ENCODE assay signal across 7 cellular contexts in the genomic region with DNA sequence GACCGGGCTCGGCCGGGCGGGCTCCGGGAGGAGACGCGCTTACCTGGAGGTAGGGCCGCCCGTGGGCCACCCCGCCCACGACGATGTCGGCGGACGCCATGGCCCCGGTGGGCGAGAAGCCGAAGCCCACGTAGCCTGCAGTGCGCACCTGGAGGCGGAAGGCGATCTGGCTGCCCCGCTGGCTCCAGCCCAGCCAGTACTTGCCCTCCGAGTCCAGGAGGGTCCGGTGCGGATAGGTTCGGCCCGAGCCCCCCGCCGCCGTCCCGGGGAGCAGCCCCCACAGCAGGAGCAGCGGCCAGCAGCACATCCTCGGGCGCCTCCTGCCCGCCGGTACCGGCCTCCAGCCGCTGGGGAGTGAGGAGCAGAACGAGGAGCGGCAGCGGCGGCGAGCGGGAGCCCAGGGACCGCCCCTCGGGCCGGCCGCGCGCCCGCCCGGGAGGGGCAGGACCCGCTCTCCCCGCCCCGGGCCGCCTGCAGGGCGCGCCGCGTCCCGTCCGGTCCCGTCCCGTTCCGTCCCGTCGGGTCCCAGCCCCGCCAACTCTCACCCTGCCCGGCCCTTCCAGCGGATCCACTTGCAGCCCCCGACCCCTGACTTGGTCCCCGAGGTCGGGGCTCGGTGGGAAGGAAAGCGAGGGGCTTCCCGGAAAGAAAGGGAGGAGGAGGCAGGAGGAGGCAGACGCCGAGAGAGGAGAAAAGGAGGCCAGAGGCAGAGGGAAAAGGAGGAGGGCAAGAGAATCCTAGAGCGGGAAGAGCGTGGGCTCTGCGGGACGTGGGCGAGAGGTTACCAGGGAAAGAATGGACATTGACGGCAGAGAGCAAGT. TPM values are rescaled to one million over a fixed set of nuclear protein-coding genes. Genes with fewer than 3 reads are reported as not detected.
DNase-seq lines count a peak whose midpoint lies in the region; ATAC-seq, FAIRE-seq and TF ChIP-seq lines count a peak whose summit lies in the region.

A gene (minus strand): TSS at position 356 of the 821 bp plus-strand sequence. CDS start 49 bp downstream, at position 307.

- TF ChIP-seq EP300 in HepG2 (IDR thresholded peaks at IDR 0.05; ENCODE audit: low read depth in 2 of 2, low read length in 2 of 2) (no peak), HepG2 (CRISPR knock-in tag; IDR thresholded peaks at IDR 0.05; ENCODE audit: borderline replicate concordance) (no peak)

- H3K9me3 Mint-ChIP-seq in H9: no peaks in the 10 kb centered on the region

- H3K79me1 ChIP-seq in H9 (ENCODE audit: insufficient read depth, low read depth, low read length, poor library complexity, severe bottlenecking): no peaks in the 10 kb centered on the region

- no peak within 1 kb of the TSS for H2BK15ac ChIP-seq in H9 (ENCODE audit: low read depth, low read length)

- peak within 1 kb of the TSS; percentile 86 for H3K18ac ChIP-seq in H9 (ENCODE audit: insufficient read length, low read depth, low read length)

- POLR2A ChIA-PET in HepG2 (lab: Yijun Ruan, JAX): no interaction called here

- no peak within 1 kb of the TSS for H3K56ac ChIP-seq in H9 (ENCODE audit: insufficient read length, low read depth, low read length)

- no peak for TF ChIP-seq RAD21 in HepG2 (CRISPR knock-in tag; IDR thresholded peaks at IDR 0.05)

- no peak within 1 kb of the TSS for H3K4ac ChIP-seq in H9 (ENCODE audit: low read depth, low read length)

- no peaks in the 10 kb centered on the region; the same call in 1 of the 2 replicates for H3K4me1 ChIP-seq in H9 (ENCODE audit: insufficient read depth, low read length)
- H3K4me1 ChIP-seq in HepG2 (ENCODE audit: insufficient read depth, low read length): peaks cover 12% of the 10 kb centered on the region

- H3K27me3 Mint-ChIP-seq in H9 (ENCODE audit: low read depth): peaks cover 75% of the 10 kb centered on the region

- peak; percentile 96 for ATAC-seq in HepG2

- no peak within 1 kb of the TSS for H2BK20ac ChIP-seq in H9 (ENCODE audit: low read depth, low read length, poor library complexity, severe bottlenecking)

- H3K36me3 Mint-ChIP-seq in H9 (ENCODE audit: insufficient read depth in 1 of 3, low read depth in 3 of 3): no peaks in the 10 kb centered on the region

- CTCF ChIA-PET in HepG2 (lab: Yijun Ruan, JAX; ENCODE audit: low intra/inter-chr PET ratio, low total read pairs): interaction anchor here (1.3 kb wide), 1 partner anchor 121 kb away, joined by 3 read pairs; no protein-coding TSS in a partner anchor

- H2BK12ac ChIP-seq in H9 (ENCODE audit: insufficient read length, low read depth, low read length): no peak within 1 kb of the TSS

- H4K20me1 ChIP-seq in H9 (ENCODE audit: control insufficient read depth, insufficient read depth, insufficient read length) (no peaks in the 10 kb centered on the region), HepG2 (ENCODE audit: insufficient read depth, low read length) (no peaks in the 10 kb centered on the region)

- H4K91ac ChIP-seq in H9 (ENCODE audit: insufficient read length, low read depth, low read length): no peak within 1 kb of the TSS

- no peak within 1 kb of the TSS for H4K5ac ChIP-seq in H9 (ENCODE audit: insufficient read length, low read depth, low read length)

- no peak within 1 kb of the TSS for H2BK5ac ChIP-seq in H9 (ENCODE audit: insufficient read length, low read length)

- H2AK5ac ChIP-seq in H9 (ENCODE audit: insufficient read length, low read length): no peak within 1 kb of the TSS

- H3K4me3 ChIP-seq in GM12875 (ENCODE audit: low read depth, low read length): peak within 1 kb of the TSS; percentile 54
- H3K4me3 ChIP-seq in coronary artery: peak within 1 kb of the TSS; percentile 75
- H3K4me3 ChIP-seq in HepG2 (replicated peaks in 1 of 3; ENCODE audit: insufficient read depth in 1 of 3, low read depth in 2 of 3, low read length in 3 of 3): peak within 1 kb of the TSS; percentile 60 to 74 (median 62)

- no peak within 1 kb of the TSS for H4K8ac ChIP-seq in H9 (replicated peaks; ENCODE audit: insufficient read length, low read depth, low read length)

- no TSS peak for BruUV-seq in HepG2 (replicated peaks; lab: Mats Ljungman, UMichigan)

- H3K79me2 ChIP-seq in H9 (ENCODE audit: insufficient read depth, low read length) (no peaks in the 10 kb centered on the region), HepG2 (ENCODE audit: insufficient read depth, low read length) (no peaks in the 10 kb centered on the region)

- no peak within 1 kb of the TSS for H3K27ac Mint-ChIP-seq in H9

- H3K4me3 Mint-ChIP-seq in H9: peak within 1 kb of the TSS; percentile 75 to 88

- no peaks in the 10 kb centered on the region for H3K9me3 ChIP-seq in H9 (ENCODE audit: control insufficient read depth, low read depth, low read length)
- no peaks in the 10 kb centered on the region for H3K9me3 ChIP-seq in HepG2 (ENCODE audit: low read length)

- TF ChIP-seq POLR2A in HepG2 (IDR thresholded peaks at IDR 0.05; ENCODE audit: insufficient read depth in 1 of 2, low read depth in 2 of 2, low read length in 2 of 2): no peak

- WGBS in H9 (ENCODE audit: extremely low coverage, insufficient read length, low lambda C conversion rate): no CpG with 5 or more reads among the region's 85 CpGs
- 4% methylated on average over 32 of the region's 85 CpGs for WGBS in HepG2 (ENCODE audit: low lambda C conversion rate)

- DNase-seq in H9: peak; percentile 59
- peak; percentile 32 for DNase-seq in NCI-H146 treated with DMSO at 0.1 percent for 48 hours (lab: John Stamatoyannopoulos, UW; ENCODE audit: unreplicated experiment)
- no peak for DNase-seq in coronary artery (ENCODE audit: low spot score)
- no peak for DNase-seq in HepG2 (ENCODE audit: low spot score)
- DNase-seq in stromal cell of bone marrow (ENCODE audit: low read depth): peak; percentile 39
- DNase-seq in NCI-H187 treated with DMSO at 0.1 percent for 48 hours (lab: John Stamatoyannopoulos, UW): no peak

- peaks cover 12% of the 10 kb centered on the region for H3K23me2 ChIP-seq in H9 (ENCODE audit: insufficient read length, low read depth, low read length, poor library complexity, severe bottlenecking)

- H3K36me3 ChIP-seq in HepG2 (replicated peaks in 1 of 2; ENCODE audit: control insufficient read depth in 1 of 2, insufficient read depth in 2 of 2, low read length in 2 of 2): no peaks in the 10 kb centered on the region

- intact Hi-C loops in HepG2 (cut with micrococcal nuclease; ENCODE audit: unreplicated experiment): loop anchor here (5.0 kb wide), 1 partner anchor 81 kb away; no protein-coding TSS in a partner anchor

- H2BK120ac ChIP-seq in H9 (ENCODE audit: low read depth, low read length, poor library complexity, severe bottlenecking): no peak within 1 kb of the TSS

- no peak for TF ChIP-seq CTCF in GM12875 (IDR thresholded peaks at IDR 0.05; ENCODE audit: borderline replicate concordance, insufficient read depth, low read depth, low read length)
- TF ChIP-seq CTCF in H9 (conservative IDR thresholded peaks at IDR 0.05): no peak; the same call in 2 of the 3 replicates
- TF ChIP-seq CTCF in coronary artery (IDR thresholded peaks at IDR 0.05): no peak
- TF ChIP-seq CTCF in HepG2 (CRISPR knock-in tag; IDR thresholded peaks at IDR 0.05): no peak; the same call in 1 of the 2 replicates

- no peak within 1 kb of the TSS for H3K27ac ChIP-seq in H9 (ENCODE audit: insufficient read length, low read depth, low read length)
- H3K27ac ChIP-seq in coronary artery: no peak within 1 kb of the TSS
- no peak within 1 kb of the TSS for H3K27ac ChIP-seq in HepG2 (ENCODE audit: extremely low read length, insufficient read depth, low read length)

- FAIRE-seq in HepG2 (lab: Jason Lieb, UNC): no peak

- H3K4me2 ChIP-seq in H9 (ENCODE audit: insufficient read depth, insufficient read length, low read length) (peak within 1 kb of the TSS; percentile 98), HepG2 (ENCODE audit: low read depth, low read length) (peak within 1 kb of the TSS; percentile 84)

- H3K27me3 ChIP-seq in H9 (ENCODE audit: insufficient read depth, low read length) (peaks cover 21% of the 10 kb centered on the region), HepG2 (ENCODE audit: control insufficient read depth in 1 of 2, insufficient read depth in 2 of 2, low read length in 2 of 2) (peaks cover 14 to 38% of the 10 kb centered on the region in 2 experiments)

- H3K9ac ChIP-seq in H9 (ENCODE audit: extremely low read depth, insufficient read length, low read length) (peak within 1 kb of the TSS; percentile 4), HepG2 (ENCODE audit: insufficient read depth, low read depth, low read length) (no peak within 1 kb of the TSS)

- in situ Hi-C loops in HepG2 (cut with HindIII; ENCODE audit: extremely low pct_ligation_motif_present, low pct_unique_long_range_greater_than_20kb): no loop called here

- no peak within 1 kb of the TSS for H3T11ph ChIP-seq in H9 (ENCODE audit: low read length)

- H3K23ac ChIP-seq in H9 (ENCODE audit: insufficient read length, low read depth, low read length): no peak within 1 kb of the TSS

- H2AFZ ChIP-seq in H9 (ENCODE audit: low read length) (peak within 1 kb of the TSS; percentile 63), HepG2 (ENCODE audit: low read length) (peak within 1 kb of the TSS; percentile 0)

- H3K4me1 Mint-ChIP-seq in H9: peaks cover 8 to 20% of the 10 kb centered on the region in 2 experiments; a peak in 2 of 4 replicates

- H3K14ac ChIP-seq in H9 (ENCODE audit: insufficient read depth, low read length): peak within 1 kb of the TSS; percentile 90

RNA-seq across cellular contexts. Expression of the gene that starts here (rescaled TPM):
- total RNA-seq in H9 (2021) (2.3 and 2.5 TPM in 2 replicates), HepG2 (2016; rRNA removed; fragmentation: Illumina TruSeq; extraction: Trizol) (not detected in 2 replicates)
- not detected in 2 replicates for total RNA-seq in HepG2 (2016; cell fraction: cytosol; rRNA removed; fragmentation: Illumina TruSeq; extraction: Trizol; ENCODE audit: low read depth)
- not detected in 2 replicates for total RNA-seq in HepG2 (2016; cell fraction: insoluble cytoplasmic fraction; rRNA removed; fragmentation: Illumina TruSeq; extraction: Trizol)
- not detected in 2 replicates for total RNA-seq in HepG2 (2016; cell fraction: membrane; rRNA removed; fragmentation: Illumina TruSeq; extraction: Trizol)
- not detected in 2 replicates for total RNA-seq in HepG2 (2016; cell fraction: nucleus; rRNA removed; fragmentation: Illumina TruSeq; extraction: Trizol)
- polyA plus RNA-seq in HepG2 (2011; rRNA removed): 0.03 TPM in 1 of 2 replicates, not detected in the other
- 0.01 TPM in 1 of 2 replicates, not detected in the other for polyA plus RNA-seq in HepG2 (2011; cell fraction: cytosol; rRNA removed)
- polyA plus RNA-seq in HepG2 (2011; cell fraction: nucleus; rRNA removed): not detected in 2 replicates
- polyA plus RNA-seq in HepG2 (2012): not detected in 2 replicates
- not detected in 2 replicates for polyA plus RNA-seq in HepG2 (2016; cell fraction: cytosol; fragmentation: Illumina TruSeq; extraction: Trizol; ENCODE audit: low read depth)
- polyA plus RNA-seq in HepG2 (2016; cell fraction: insoluble cytoplasmic fraction; fragmentation: Illumina TruSeq; extraction: Trizol; ENCODE audit: low read depth): not detected in 2 replicates
- polyA plus RNA-seq in HepG2 (2016; cell fraction: membrane; fragmentation: Illumina TruSeq; extraction: Trizol; ENCODE audit: low read depth): not detected in 2 replicates
- not detected in 2 replicates for polyA plus RNA-seq in HepG2 (2016; cell fraction: nucleus; fragmentation: Illumina TruSeq; extraction: Trizol; ENCODE audit: insufficient read depth, low read depth)
- not detected in 2 replicates for polyA minus RNA-seq in HepG2 (2011; rRNA and poly(A)+ RNA removed; ENCODE audit: low replicate concordance)
- not detected in 2 replicates for polyA minus RNA-seq in HepG2 (2011; cell fraction: cytosol; rRNA and poly(A)+ RNA removed)
- polyA minus RNA-seq in HepG2 (2011; cell fraction: nucleus; rRNA and poly(A)+ RNA removed): not detected in 2 replicates

Comparison
In these comparisons a context has a peak if more than half of its experiments do, and no peak if none do; other contexts are left out.
1. Peak in ATAC-seq, H3K4me3 ChIP-seq and H3K4me2 ChIP-seq in HepG2; RNA of the gene not detected or under 1 TPM.
2. DNase-seq: peak in H9 (single experiment), NCI-H146 treated with DMSO at 0.1 percent for 48 hours (single experiment) and stromal cell of bone marrow (single experiment); none in coronary artery (single experiment), HepG2 (single experiment) and NCI-H187 treated with DMSO at 0.1 percent for 48 hours (single experiment).
3. Peak in every context shown above with its lines, with median percentiles within 50 percentile points of each other: H3K4me3 ChIP-seq.